ENCODE assay signal across 18 cellular contexts in the genomic region with DNA sequence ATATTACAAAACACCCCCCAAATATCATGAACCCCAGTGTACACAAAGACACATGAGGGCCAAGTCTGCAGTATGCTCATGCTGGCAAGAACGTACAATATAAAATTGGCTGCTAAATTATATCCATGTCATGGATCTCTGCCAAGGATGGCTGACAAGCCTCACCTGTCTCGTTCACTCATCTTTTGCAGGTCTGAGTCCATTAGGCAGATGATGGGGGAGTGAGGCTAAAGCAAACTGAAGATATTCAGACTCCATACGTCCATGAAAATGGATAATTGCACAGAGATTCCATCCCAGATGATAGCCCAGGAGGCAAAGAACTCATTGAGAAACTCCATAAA.
DNase-seq lines count a peak whose midpoint lies in the region; ATAC-seq, FAIRE-seq and TF ChIP-seq lines count a peak whose summit lies in the region.
"Had no signal": no experiment of that assay in that cellular context is flagged by ENCODE, and none has a peak within 500 bp of the region (broad histone marks: within the 10 kb centered on the region; RNA-seq: fewer than 3 reads in every experiment).

No MANE protein-coding gene starts in this region.

- H3K4me2 ChIP-seq in HepG2 (ENCODE audit: low read depth, low read length) (no peak overlapping the region), mesenchymal stem cell (ENCODE audit: low read length, poor library complexity, severe bottlenecking) (no peak overlapping the region), neural progenitor cell (no peak overlapping the region)
- H3K4me2 ChIP-seq: A549 had no signal

- TF ChIP-seq POLR2A in HepG2 (IDR thresholded peaks at IDR 0.05; ENCODE audit: insufficient read depth in 1 of 2, low read depth in 2 of 2, low read length in 2 of 2) (no peak), GM12891 (IDR thresholded peaks at IDR 0.05; ENCODE audit: low read depth, low read length) (no peak)

- no peak overlapping the region for H2BK5ac ChIP-seq in mesenchymal stem cell (ENCODE audit: low read depth, low read length, poor library complexity, severe bottlenecking)

- H3K4me1 Mint-ChIP-seq in neural progenitor cell, result peaks cover 10% of the 10 kb centered on the region
- H3K4me1 Mint-ChIP-seq: CD14-positive monocyte had no signal

- TF ChIP-seq CTCF in liver (IDR thresholded peaks at IDR 0.05; ENCODE audit: low read depth, low read length, missing input control) (no peak), HepG2 (CRISPR knock-in tag; IDR thresholded peaks at IDR 0.05) (no peak), neural progenitor cell (IDR thresholded peaks at IDR 0.05) (no peak)

- H3F3A ChIP-seq in neural progenitor cell (ENCODE audit: low read depth), result no peaks in the 10 kb centered on the region

- no peak overlapping the region for H2AFZ ChIP-seq in HepG2 (ENCODE audit: low read length)
- H2AFZ ChIP-seq in mesenchymal stem cell (ENCODE audit: low read depth, low read length), result no peak overlapping the region
- no peak overlapping the region for H2AFZ ChIP-seq in neural progenitor cell (replicated peaks)

- H2BK12ac ChIP-seq in mesenchymal stem cell (ENCODE audit: low read length in 2 of 2), result no peak overlapping the region

- H3K4me3 Mint-ChIP-seq in neural progenitor cell, result no peak overlapping the region
- H3K4me3 Mint-ChIP-seq: CD14-positive monocyte had no signal

- no peak for ATAC-seq in HepG2
- ATAC-seq: A549, HCT116 had no signal

- no peaks in the 10 kb centered on the region for H3K79me1 ChIP-seq in mesenchymal stem cell (replicated peaks; ENCODE audit: low read length, poor library complexity, severe bottlenecking)

- 34% methylated on average over 3 of the region's 3 CpGs for whole genome bisulfite sequencing in liver
- 13% methylated on average over 3 of the region's 3 CpGs for WGBS in HepG2 (ENCODE audit: low lambda C conversion rate)
- 82% methylated on average over 3 of the region's 3 CpGs for WGBS in mesenchymal stem cell

- no peaks in the 10 kb centered on the region for H3K36me3 Mint-ChIP-seq in neural progenitor cell
- H3K36me3 Mint-ChIP-seq: CD14-positive monocyte had no signal

- no peaks in the 10 kb centered on the region for H3K36me3 ChIP-seq in liver (ENCODE audit: control insufficient read depth in 4 of 4, insufficient read depth in 3 of 4, low read depth in 1 of 4, low read length in 3 of 4)
- no peaks in the 10 kb centered on the region for H3K36me3 ChIP-seq in HepG2 (replicated peaks in 1 of 2; ENCODE audit: control insufficient read depth in 1 of 2, insufficient read depth in 2 of 2, low read length in 2 of 2)
- H3K36me3 ChIP-seq in mesenchymal stem cell (ENCODE audit: control insufficient read depth in 1 of 2, insufficient read depth in 2 of 2, low read depth in 1 of 2, low read length in 2 of 2), result no peaks in the 10 kb centered on the region
- H3K36me3 ChIP-seq in neural progenitor cell, result no peaks in the 10 kb centered on the region

- no peak overlapping the region for H3K27ac Mint-ChIP-seq in neural progenitor cell
- H3K27ac Mint-ChIP-seq: CD14-positive monocyte had no signal

- H4K8ac ChIP-seq in mesenchymal stem cell (ENCODE audit: low read length), result no peak overlapping the region

- H4K91ac ChIP-seq in mesenchymal stem cell (ENCODE audit: low read length), result no peak overlapping the region

- H3K23ac ChIP-seq in mesenchymal stem cell (ENCODE audit: low read length in 2 of 2), result no peak overlapping the region

- H3K27ac ChIP-seq in liver (ENCODE audit: low read depth in 1 of 2, low read length in 2 of 2), result no peak overlapping the region
- no peak overlapping the region for H3K27ac ChIP-seq in HepG2 (ENCODE audit: extremely low read length, insufficient read depth, low read length)
- peak overlapping the region; percentile 35 for H3K27ac ChIP-seq in mesenchymal stem cell (ENCODE audit: low read length, poor library complexity, severe bottlenecking)
- no peak overlapping the region for H3K27ac ChIP-seq in neural progenitor cell
- H3K27ac ChIP-seq: A549 had no signal

- peaks cover 15% of the 10 kb centered on the region for H3K9me3 Mint-ChIP-seq in neural progenitor cell

- H3K27me3 ChIP-seq in liver (ENCODE audit: control insufficient read depth in 4 of 4, insufficient read depth in 4 of 4, low read length in 3 of 4), result no peaks in the 10 kb centered on the region
- no peaks in the 10 kb centered on the region for H3K27me3 ChIP-seq in HepG2 (ENCODE audit: control insufficient read depth in 1 of 2, insufficient read depth in 2 of 2, low read length in 2 of 2)
- no peaks in the 10 kb centered on the region for H3K27me3 ChIP-seq in mesenchymal stem cell (ENCODE audit: control insufficient read depth in 1 of 2, insufficient read depth in 1 of 2, low read length in 2 of 2)
- H3K27me3 ChIP-seq in neural progenitor cell, result no peaks in the 10 kb centered on the region

- no peak overlapping the region for H3K4ac ChIP-seq in mesenchymal stem cell (ENCODE audit: low read depth in 1 of 2, low read length in 2 of 2)

- H4K20me1 ChIP-seq in HepG2 (ENCODE audit: insufficient read depth, low read length) (no peaks in the 10 kb centered on the region), neural progenitor cell (ENCODE audit: low read depth) (no peaks in the 10 kb centered on the region)

- TF ChIP-seq RAD21 in liver (IDR thresholded peaks at IDR 0.05) (no peak), HepG2 (CRISPR knock-in tag; IDR thresholded peaks at IDR 0.05) (no peak)

- FAIRE-seq in HepG2 (lab: Jason Lieb, UNC), result no peak
- no peak for FAIRE-seq in GM12891 (lab: Jason Lieb, UNC)
- FAIRE-seq: A549, HTR-8/SVneo had no signal

- H3K9ac ChIP-seq in liver (ENCODE audit: low read depth in 1 of 2, low read length in 2 of 2) (no peak overlapping the region), HepG2 (ENCODE audit: insufficient read depth, low read depth, low read length) (no peak overlapping the region), mesenchymal stem cell (ENCODE audit: low read length) (no peak overlapping the region), neural progenitor cell (no peak overlapping the region)

- H2BK15ac ChIP-seq in mesenchymal stem cell (ENCODE audit: low read depth, poor library complexity, severe bottlenecking), result no peak overlapping the region

- H3K79me2 ChIP-seq in HepG2 (ENCODE audit: insufficient read depth, low read length) (no peaks in the 10 kb centered on the region), neural progenitor cell (ENCODE audit: low read depth) (no peaks in the 10 kb centered on the region)

- H3K18ac ChIP-seq in mesenchymal stem cell (ENCODE audit: low read depth in 1 of 2, low read length in 2 of 2), result no peak overlapping the region

- intact Hi-C loops in HepG2 (cut with micrococcal nuclease; ENCODE audit: unreplicated experiment), result no loop called here

- H3K27me3 Mint-ChIP-seq in neural progenitor cell (ENCODE audit: insufficient read depth, low read depth), result peaks cover 8% of the 10 kb centered on the region

- TF ChIP-seq EP300 in HepG2 (IDR thresholded peaks at IDR 0.05; ENCODE audit: low read depth in 2 of 2, low read length in 2 of 2) (no peak), HepG2 (CRISPR knock-in tag; IDR thresholded peaks at IDR 0.05; ENCODE audit: borderline replicate concordance) (no peak)

- H3K9me3 ChIP-seq in liver (ENCODE audit: control insufficient read depth in 4 of 4, low read length in 3 of 4) (no peaks in the 10 kb centered on the region), HepG2 (ENCODE audit: low read length) (no peaks in the 10 kb centered on the region), mesenchymal stem cell (ENCODE audit: control insufficient read depth, low read length) (no peaks in the 10 kb centered on the region), neural progenitor cell (ENCODE audit: low read depth) (no peaks in the 10 kb centered on the region)
- H3K9me3 ChIP-seq: A549 had no signal

- no peak overlapping the region for H2BK120ac ChIP-seq in mesenchymal stem cell (ENCODE audit: low read depth, low read length)

- DNase-seq in HepG2 (ENCODE audit: low spot score) (no peak), NCI-H345 (lab: John Stamatoyannopoulos, UW) (peak; percentile 32), mesenchymal stem cell (no peak), NCI-H2227 treated with DMSO at 0.1 percent for 48 hours (lab: John Stamatoyannopoulos, UW) (no peak), neural progenitor cell (ENCODE audit: low spot score) (no peak), NCI-H526 (lab: John Stamatoyannopoulos, UW) (no peak), GM12891 (ENCODE audit: insufficient read length, low spot score) (no peak)
- DNase-seq: Calu3, GDM1, MV-4-11, NCI-H187, NCI-H446, SIG-M5 had no signal

- BruUV-seq in HepG2 (replicated peaks; lab: Mats Ljungman, UMichigan), result no TSS peak

- in situ Hi-C loops in HepG2 (cut with HindIII; ENCODE audit: extremely low pct_ligation_motif_present, low pct_unique_long_range_greater_than_20kb), result no loop called here

- no peak overlapping the region for H2AK5ac ChIP-seq in mesenchymal stem cell (ENCODE audit: low read length, severe bottlenecking)

- no peak overlapping the region for H3K4me3 ChIP-seq in liver (ENCODE audit: low read depth in 1 of 3, low read length in 3 of 3)
- no peak overlapping the region for H3K4me3 ChIP-seq in HepG2 (replicated peaks in 1 of 3; ENCODE audit: insufficient read depth in 1 of 3, low read depth in 2 of 3, low read length in 3 of 3)
- H3K4me3 ChIP-seq in mesenchymal stem cell (ENCODE audit: insufficient read depth in 1 of 2, low read depth in 1 of 2, low read length in 2 of 2), result no peak overlapping the region
- H3K4me3 ChIP-seq in neural progenitor cell, result no peak overlapping the region
- H3K4me3 ChIP-seq: A549 had no signal

- peaks cover 0 to 13% (median 7%) of the 10 kb centered on the region in 4 donors for H3K4me1 ChIP-seq in liver (ENCODE audit: control insufficient read depth in 4 of 4, insufficient read depth in 4 of 4, low read length in 3 of 4)
- no peaks in the 10 kb centered on the region for H3K4me1 ChIP-seq in HepG2 (ENCODE audit: insufficient read depth, low read length)
- H3K4me1 ChIP-seq in mesenchymal stem cell (ENCODE audit: control insufficient read depth, insufficient read depth, low read depth, low read length), result peaks cover 4% of the 10 kb centered on the region
- no peaks in the 10 kb centered on the region for H3K4me1 ChIP-seq in neural progenitor cell
- H3K4me1 ChIP-seq: A549 had no signal

- no peak overlapping the region for H3K14ac ChIP-seq in mesenchymal stem cell (ENCODE audit: low read length in 2 of 2)

- CTCF ChIA-PET in HepG2 (lab: Yijun Ruan, JAX; ENCODE audit: low intra/inter-chr PET ratio, low total read pairs), result no interaction called here

- POLR2A ChIA-PET in HepG2 (lab: Yijun Ruan, JAX), result no interaction called here

TF ChIP-seq in liver, 16 proteins besides CTCF, POLR2A, EP300 and RAD21:
- TF ChIP-seq GABPA (IDR thresholded peaks at IDR 0.05 in 1 of 2, conservative IDR thresholded peaks at IDR 0.05 in 1 of 2) (no peak), SP1 (IDR thresholded peaks at IDR 0.05) (peak; percentile 39), YY1 (IDR thresholded peaks at IDR 0.05) (peak; percentile 5)

TF ChIP-seq in HepG2, 621 proteins besides CTCF, POLR2A, EP300 and RAD21 (continues in another document):
- TF ChIP-seq CCDC6 (CRISPR knock-in tag; IDR thresholded peaks at IDR 0.05), result no peak

TF ChIP-seq in GM12891, 5 proteins besides CTCF, POLR2A, EP300 and RAD21 (continues in another document):
- TF ChIP-seq POU2F2 (IDR thresholded peaks at IDR 0.05; ENCODE audit: low read depth, low read length) (no peak), POLR2AphosphoS5 (IDR thresholded peaks at IDR 0.05; ENCODE audit: low read depth, low read length) (no peak), TAF1 (IDR thresholded peaks at IDR 0.05; ENCODE audit: low read depth, low read length) (no peak), PAX5 (IDR thresholded peaks at IDR 0.05; ENCODE audit: insufficient read depth, low read length, severe bottlenecking) (no peak)
